Comparison of ENCODE assay signal across 32 cellular contexts in genomic region chr1:171270806-171271205, GRCh38. TPM values are rescaled to one million over a fixed set of nuclear protein-coding genes. Genes with fewer than 3 reads are reported as not detected.
"Had no signal": no experiment of that assay in that cellular context is flagged by ENCODE, and none has a peak within 500 bp of the region (broad histone marks: within the 10 kb centered on the region; RNA-seq: fewer than 3 reads in every experiment).

No MANE protein-coding gene starts in this region.

- H3K4me1 ChIP-seq: colonic mucosa, esophagus muscularis mucosa, gastrocnemius medialis, gastroesophageal sphincter, heart left ventricle had no signal

- H3K4me3 Mint-ChIP-seq: dendritic cell treated with granulocyte-macrophage colony-stimulating factor and Interleukin-4, amounts not matched to agents 40 ng/mL and 50 ng/mL, for 4 days; effector memory CD8-positive, alpha-beta T cell; endodermal cell had no signal

- H3K36me3 ChIP-seq: colonic mucosa, esophagus muscularis mucosa, esophagus squamous epithelium, gastrocnemius medialis, gastroesophageal sphincter, heart left ventricle, heart right ventricle had no signal

- H3K4me2 ChIP-seq: hepatocyte had no signal

- H3K4me1 Mint-ChIP-seq: endodermal cell had no signal

- H3K27ac ChIP-seq: colonic mucosa, coronary artery, dorsolateral prefrontal cortex, epithelial cell of prostate, esophagus muscularis mucosa, esophagus squamous epithelium, foreskin keratinocyte, gastrocnemius medialis, gastroesophageal sphincter, heart left ventricle, heart right ventricle, hepatocyte had no signal

- ATAC-seq: effector memory CD8-positive, alpha-beta T cell; esophagus mucosa; foreskin keratinocyte; gastrocnemius medialis; gastroesophageal sphincter; heart left ventricle; heart right ventricle had no signal

- H3K27ac Mint-ChIP-seq: dendritic cell treated with granulocyte-macrophage colony-stimulating factor and Interleukin-4, amounts not matched to agents 40 ng/mL and 50 ng/mL, for 4 days; effector memory CD8-positive, alpha-beta T cell; endodermal cell had no signal

- FAIRE-seq: endothelial cell of umbilical vein, frontal cortex had no signal

- DNase-seq: colonic mucosa; cortex of kidney; dermis blood vessel endothelial cell; dorsolateral prefrontal cortex; effector CD4-positive, alpha-beta T cell; effector CD8-positive, alpha-beta T cell; effector memory CD4-positive, alpha-beta T cell; effector memory CD8-positive, alpha-beta T cell; endodermal cell; erythroblast; esophagus squamous epithelium; foreskin fibroblast; foreskin keratinocyte; foreskin melanocyte; gastrocnemius medialis; glutamatergic neuron; head of caudate nucleus; heart left ventricle; heart right ventricle had no signal

- H3K9me3 ChIP-seq: colonic mucosa, esophagus muscularis mucosa, esophagus squamous epithelium, gastrocnemius medialis, gastroesophageal sphincter, heart left ventricle had no signal

- H3K79me2 ChIP-seq: hepatocyte had no signal

- H2AFZ ChIP-seq: hepatocyte had no signal

- H3K4me3 ChIP-seq: colonic mucosa, coronary artery, dorsolateral prefrontal cortex, esophagus muscularis mucosa, esophagus squamous epithelium, gastrocnemius medialis, gastroesophageal sphincter, heart left ventricle, heart right ventricle, hepatocyte had no signal

- H3K9me3 Mint-ChIP-seq: dendritic cell treated with granulocyte-macrophage colony-stimulating factor and Interleukin-4, amounts not matched to agents 40 ng/mL and 50 ng/mL, for 4 days; effector memory CD8-positive, alpha-beta T cell; endodermal cell had no signal

RNA-seq across cellular contexts. Expression of gene FMO1, which starts 22.5 kb away (rescaled TPM):
- total RNA-seq: colonic mucosa, dermis blood vessel endothelial cell, dermis microvascular lymphatic vessel endothelial cell, endodermal cell, endothelial cell of umbilical vein, epithelial cell of proximal tubule, fibroblast of lung, foreskin keratinocyte, glomerular endothelial cell had no signal
- polyA plus RNA-seq: endothelial cell of umbilical vein, foreskin keratinocyte had no signal
